1 cellular context compared by ENCODE assay signal in genomic region chr1:116569776-116570357, GRCh38.
A peak's percentile ranks its signal among the peaks of the same experiment; 100 is the strongest.
TF ChIP-seq lines count a peak whose summit lies in the region.

No MANE protein-coding gene starts in this region.

TF ChIP-seq in K562, 482 proteins besides CTCF, POLR2A, EP300 and RAD21 (continued from another document):
- TF ChIP-seq ZNF609 (CRISPR knock-in tag; IDR thresholded peaks at IDR 0.05; ENCODE audit: borderline replicate concordance) (no peak), ZNF124 (CRISPR knock-in tag; IDR thresholded peaks at IDR 0.05) (no peak), ZBTB11 (CRISPR knock-in tag; IDR thresholded peaks at IDR 0.05) (no peak; a peak in 1 of 6 replicates), NELFE (IDR thresholded peaks at IDR 0.05; ENCODE audit: insufficient read depth, insufficient read length) (no peak), SMAD1 (IDR thresholded peaks at IDR 0.05; ENCODE audit: low read depth, low read length, partially characterized antibody) (no peak), MCM5 (IDR thresholded peaks at IDR 0.05; ENCODE audit: low read depth) (no peak), POLR2AphosphoS2 (IDR thresholded peaks at IDR 0.05; ENCODE audit: low read length) (no peak), FOXO4 (CRISPR knock-in tag; IDR thresholded peaks at IDR 0.05) (no peak), E4F1 (CRISPR knock-in tag; IDR thresholded peaks at IDR 0.05; ENCODE audit: borderline replicate concordance) (no peak), SRSF1 (IDR thresholded peaks at IDR 0.05; ENCODE audit: low read depth, low read length) (no peak), ETS2 (tag; IDR thresholded peaks at IDR 0.05; ENCODE audit: borderline replicate concordance, poor library complexity, severe bottlenecking) (no peak), ZNF589 (CRISPR knock-in tag; IDR thresholded peaks at IDR 0.05; ENCODE audit: low read depth) (no peak), ZNF75A (CRISPR knock-in tag; IDR thresholded peaks at IDR 0.05) (no peak), AFF4 (CRISPR knock-in tag; IDR thresholded peaks at IDR 0.05) (no peak), GABPB2 (CRISPR knock-in tag; conservative IDR thresholded peaks at IDR 0.05) (no peak), ZBTB5 (IDR thresholded peaks at IDR 0.05) (no peak), STAT5A (IDR thresholded peaks at IDR 0.05; ENCODE audit: borderline replicate concordance, low read length) (no peak), ZNF274 (IDR thresholded peaks at IDR 0.05; ENCODE audit: borderline replicate concordance, low read depth, low read length) (no peak), ZNF764 (CRISPR knock-in tag; IDR thresholded peaks at IDR 0.05; ENCODE audit: low read depth) (no peak), ZBTB26 (CRISPR knock-in tag; IDR thresholded peaks at IDR 0.05) (peak; percentile 27; the same call in 1 of the 2 replicates), SMARCA4 (IDR thresholded peaks at IDR 0.05) (peak; percentile 55; the same call in 1 of the 2 replicates), ZBTB2 (IDR thresholded peaks at IDR 0.05) (no peak), CHCHD3 (CRISPR knock-in tag; IDR thresholded peaks at IDR 0.05) (no peak), RFX7 (CRISPR knock-in tag; IDR thresholded peaks at IDR 0.05) (no peak), ZNF23 (CRISPR knock-in tag; IDR thresholded peaks at IDR 0.05) (no peak), SMAD4 (CRISPR knock-in tag; conservative IDR thresholded peaks at IDR 0.05) (no peak), ZNF655 (CRISPR knock-in tag; IDR thresholded peaks at IDR 0.05) (no peak), NFATC3 (IDR thresholded peaks at IDR 0.05) (no peak), KHSRP (IDR thresholded peaks at IDR 0.05) (no peak), ZNF785 (CRISPR knock-in tag; IDR thresholded peaks at IDR 0.05) (no peak), FOXJ2 (tag; IDR thresholded peaks at IDR 0.05) (no peak)
